In the genomic region with DNA sequence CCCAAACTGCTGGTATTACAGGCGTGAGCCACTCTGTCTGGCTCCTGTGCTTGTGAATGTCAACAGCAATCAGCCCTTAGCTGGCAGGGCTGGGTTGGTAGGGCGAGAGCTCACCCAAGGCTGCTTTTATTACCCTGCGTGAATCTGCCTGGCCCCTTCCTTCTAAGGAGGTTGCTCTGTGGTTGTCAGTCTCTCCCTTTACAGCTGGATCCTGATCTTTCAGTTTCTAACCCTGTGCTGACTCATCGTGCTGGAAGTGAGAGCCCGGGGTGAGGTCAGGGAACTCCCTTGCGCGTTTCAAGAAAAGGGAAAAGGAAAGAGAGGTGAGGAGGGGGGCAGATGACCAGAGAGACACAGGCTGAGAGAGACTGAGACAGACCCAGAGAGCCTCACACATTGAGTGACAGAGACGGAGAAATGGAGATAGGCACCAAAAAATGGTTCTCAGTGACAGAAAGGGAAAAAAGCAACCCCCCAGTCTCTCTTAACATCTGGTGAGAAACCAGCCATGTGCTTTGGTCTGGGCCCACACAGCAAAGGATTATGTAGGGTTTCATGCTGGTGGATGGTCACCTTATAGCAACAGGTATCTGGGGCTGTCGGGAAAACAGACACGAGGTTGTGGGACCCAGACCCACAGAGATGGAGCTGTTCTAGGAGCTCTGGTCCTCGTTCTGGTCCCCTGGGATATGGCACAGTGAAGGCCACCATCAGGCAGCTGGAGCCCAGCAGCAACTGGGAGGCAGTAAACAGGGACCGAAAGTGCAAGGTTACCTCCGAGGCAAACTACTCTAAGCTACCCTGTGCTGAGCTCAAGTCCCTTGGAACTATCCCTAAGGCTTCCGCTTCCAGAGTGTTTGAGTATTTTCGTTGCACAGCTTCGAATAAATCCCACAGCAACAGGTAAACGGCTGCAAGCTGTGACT, we compare ENCODE assay signal across 8 cellular contexts. TPM values are rescaled to one million over a fixed set of nuclear protein-coding genes. Genes with fewer than 3 reads are reported as not detected.
DNase-seq lines count a peak whose midpoint lies in the region; ATAC-seq and TF ChIP-seq lines count a peak whose summit lies in the region.

No MANE protein-coding gene starts in this region.

- H3K4me3 ChIP-seq in DND-41 (ENCODE audit: low read depth in 1 of 2, low read length in 2 of 2) (no peak overlapping the region), SJSA1 (no peak overlapping the region), esophagus (ENCODE audit: low read depth in 1 of 2, low read length in 2 of 2) (no peak overlapping the region)

- no peak overlapping the region for H3K27ac ChIP-seq in DND-41 (ENCODE audit: low read length)
- H3K27ac ChIP-seq in SJSA1, result peak overlapping the region; percentile 60
- H3K27ac ChIP-seq in esophagus (ENCODE audit: low read depth in 2 of 2, low read length in 1 of 2), result peak overlapping the region; percentile 5 to 72

- 53 to 60% methylated on average over 17 of the region's 17 CpGs for WGBS in esophagus, 2 donors

- H3K9ac ChIP-seq in DND-41 (ENCODE audit: low read depth, low read length), result no peak overlapping the region

- H3K27me3 Mint-ChIP-seq in nephron progenitor cell (ENCODE audit: low read depth, poor library complexity), result no peaks in the 10 kb centered on the region

- peaks cover 54% of the 10 kb centered on the region for H3K4me1 Mint-ChIP-seq in nephron progenitor cell

- peaks cover 14% of the 10 kb centered on the region for H3K36me3 Mint-ChIP-seq in nephron progenitor cell (ENCODE audit: low read depth)

- H3K4me1 ChIP-seq in DND-41 (ENCODE audit: insufficient read depth, low read length) (no peaks in the 10 kb centered on the region), SJSA1 (replicated peaks) (peaks cover 37% of the 10 kb centered on the region), esophagus (ENCODE audit: control insufficient read depth in 2 of 2, insufficient read depth in 2 of 2, low read length in 1 of 2) (peaks cover 3 to 8% of the 10 kb centered on the region in 2 donors)

- H3K4me2 ChIP-seq in DND-41 (ENCODE audit: insufficient read depth, low read length), result no peak overlapping the region

- no peaks in the 10 kb centered on the region for H3K79me2 ChIP-seq in DND-41 (ENCODE audit: insufficient read depth, low read length)

- DNase-seq in DND-41 (peak; percentile 24), HCEC 1CT (peak; percentile 86), SJSA1 (ENCODE audit: low read depth in 1 of 2, low spot score in 2 of 2) (peak; percentile 77 to 78), nephron progenitor cell (no peak), NCI-H510A treated with DMSO at 0.1 percent for 48 hours (lab: John Stamatoyannopoulos, UW) (no peak), iPS-NIHi11 (ENCODE audit: low spot score) (no peak)
- no peak for DNase-seq in central memory CD4-positive, alpha-beta T cell

- H3K36me3 ChIP-seq in DND-41 (ENCODE audit: insufficient read depth, low read length), result no peaks in the 10 kb centered on the region
- no peaks in the 10 kb centered on the region for H3K36me3 ChIP-seq in SJSA1
- H3K36me3 ChIP-seq in esophagus (ENCODE audit: control insufficient read depth in 2 of 2, insufficient read depth in 2 of 2, low read length in 1 of 2), result no peaks in the 10 kb centered on the region

- H3K27me3 ChIP-seq in DND-41 (ENCODE audit: insufficient read depth, low read length, poor library complexity) (peaks cover 2% of the 10 kb centered on the region), SJSA1 (replicated peaks) (no peaks in the 10 kb centered on the region), esophagus (ENCODE audit: control insufficient read depth in 1 of 2, insufficient read depth in 2 of 2, low read length in 2 of 2) (no peaks in the 10 kb centered on the region)

- H3K9me3 ChIP-seq in DND-41 (ENCODE audit: insufficient read depth, low read length, severe bottlenecking) (no peaks in the 10 kb centered on the region), SJSA1 (replicated peaks) (no peaks in the 10 kb centered on the region), esophagus (ENCODE audit: control insufficient read depth in 2 of 2, insufficient read depth in 1 of 2, low read depth in 1 of 2, low read length in 1 of 2) (no peaks in the 10 kb centered on the region)

- H3K9me3 Mint-ChIP-seq in nephron progenitor cell, result no peaks in the 10 kb centered on the region

- no peak for TF ChIP-seq CTCF in DND-41 (IDR thresholded peaks at IDR 0.05; ENCODE audit: borderline replicate concordance, extremely low read depth, low read length, poor library complexity, severe bottlenecking)
- TF ChIP-seq CTCF in nephron progenitor cell (IDR thresholded peaks at IDR 0.05), result no peak

- peak overlapping the region; percentile 83 for H3K27ac Mint-ChIP-seq in nephron progenitor cell

- peak overlapping the region; percentile 61 for H3K4me3 Mint-ChIP-seq in nephron progenitor cell

- no peaks in the 10 kb centered on the region for H4K20me1 ChIP-seq in DND-41 (ENCODE audit: insufficient read depth, low read length)

- H2AFZ ChIP-seq in DND-41 (ENCODE audit: low read depth, low read length), result no peak overlapping the region

- ATAC-seq in DND-41 (ENCODE audit: insufficient read depth, low read depth), result peak; percentile 84

RNA-seq across cellular contexts. Expression of a gene that starts 2.5 kb away (rescaled TPM):
- 4.5 and 5.8 TPM in 2 replicates for total RNA-seq in SJSA1 (2014; rRNA removed; shearing (Covaris generic))
- polyA plus RNA-seq in esophagus, result 1 to 10 TPM; 1.6 to 2.2 TPM

RNA-seq across cellular contexts. Expression of a gene that starts 17.8 kb away (rescaled TPM):
- 68.9 and 105 TPM in 2 replicates for total RNA-seq in SJSA1 (2014; rRNA removed; shearing (Covaris generic))
- 10 to 100 TPM; 31.3 to 46.6 TPM for polyA plus RNA-seq in esophagus

RNA-seq across cellular contexts. Expression of a gene that starts 26.1 kb away (rescaled TPM):
- total RNA-seq in SJSA1 (2014; rRNA removed; shearing (Covaris generic)), result 6.7 and 6.9 TPM in 2 replicates
- 1 to 10 TPM; 1.7 to 3.1 TPM for polyA plus RNA-seq in esophagus

RNA-seq across cellular contexts. Expression of a gene that starts 35.1 kb away (rescaled TPM):
- total RNA-seq in SJSA1 (2014; rRNA removed; shearing (Covaris generic)), result not detected in 2 replicates
- under 1 TPM; 0.14 to 0.15 TPM for polyA plus RNA-seq in esophagus

RNA-seq across cellular contexts. Expression of a gene that starts 58.2 kb away (rescaled TPM):
- total RNA-seq in SJSA1 (2014; rRNA removed; shearing (Covaris generic)), result 0.60 and 4.8 TPM in 2 replicates
- 1 to 10 TPM; 3.6 to 4.7 TPM for polyA plus RNA-seq in esophagus

Comparison
In these comparisons a context has a peak if more than half of its experiments do, and no peak if none do; other contexts are left out.
1. DNase-seq: peak in DND-41 (single experiment), HCEC 1CT (single experiment) and SJSA1 (2 of 2); none in nephron progenitor cell (single experiment), NCI-H510A treated with DMSO at 0.1 percent for 48 hours (single experiment), central memory CD4-positive, alpha-beta T cell (single experiment) and iPS-NIHi11 (single experiment).